33 cellular contexts compared by ENCODE assay signal in the genomic region with DNA sequence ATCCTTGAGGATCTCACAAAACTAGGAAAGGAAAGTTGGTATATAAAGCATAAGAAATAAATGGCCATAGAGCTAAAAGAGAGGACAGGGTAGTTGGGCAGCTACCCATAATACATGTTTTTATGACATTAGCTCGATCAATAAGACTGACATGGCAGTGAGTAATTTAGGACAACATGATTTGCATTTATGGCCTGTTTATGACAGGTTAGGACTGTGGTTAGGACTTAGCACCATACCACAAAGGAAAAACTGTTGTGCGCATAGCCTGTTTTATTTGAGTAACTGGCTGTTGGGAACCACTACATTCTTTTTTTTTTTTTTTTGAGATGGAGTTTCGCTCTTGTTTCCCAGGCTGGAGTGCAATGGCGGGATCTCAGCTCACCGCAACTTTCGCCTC. TPM values are rescaled to one million over a fixed set of nuclear protein-coding genes. Genes with fewer than 3 reads are reported as not detected.
DNase-seq lines count a peak whose midpoint lies in the region; ATAC-seq and TF ChIP-seq lines count a peak whose summit lies in the region.
"Had no signal": no experiment of that assay in that cellular context is flagged by ENCODE, and none has a peak within 500 bp of the region (broad histone marks: within the 10 kb centered on the region; RNA-seq: fewer than 3 reads in every experiment).

No MANE protein-coding gene starts in this region.

- no peak overlapping the region for H3K4me3 Mint-ChIP-seq in activated T-helper 2 cell treated with anti-CD3 and anti-CD28 coated beads, Interferon-gamma antibody, Interleukin-2, Interleukin-4, amounts not matched to agents 10 μg/mL and 5 μg/mL and 100 μg/mL, durations not matched to agents 14 hours and 24 hours and 36 hours (ENCODE audit: low read depth)
- H3K4me3 Mint-ChIP-seq in HFFc6: no peak overlapping the region
- H3K4me3 Mint-ChIP-seq: activated CD4-positive, alpha-beta memory T cell treated with anti-CD3 and anti-CD28 coated beads for 36 hours; activated naive CD8-positive, alpha-beta T cell treated with anti-CD3 and anti-CD28 coated beads, Interleukin-2, amount 10 ng/mL, durations not matched to agents 7 days and 5 days; B cell; CD4-positive, alpha-beta memory T cell; immature natural killer cell; nephron; T-cell had no signal

- H3K9me3 Mint-ChIP-seq in activated T-helper 2 cell treated with anti-CD3 and anti-CD28 coated beads, Interferon-gamma antibody, Interleukin-2, Interleukin-4, amounts not matched to agents 10 μg/mL and 5 μg/mL and 100 μg/mL, durations not matched to agents 14 hours and 24 hours and 36 hours: no peaks in the 10 kb centered on the region
- H3K9me3 Mint-ChIP-seq in HFFc6: no peaks in the 10 kb centered on the region
- H3K9me3 Mint-ChIP-seq: activated CD4-positive, alpha-beta memory T cell treated with anti-CD3 and anti-CD28 coated beads for 36 hours; activated naive CD8-positive, alpha-beta T cell treated with anti-CD3 and anti-CD28 coated beads, Interleukin-2, amount 10 ng/mL, durations not matched to agents 7 days and 5 days; CD4-positive, alpha-beta memory T cell; nephron; T-cell had no signal

- DNase-seq in GM12865 (ENCODE audit: low read depth): peak; percentile 79
- DNase-seq in activated T-helper 2 cell treated with anti-CD3 and anti-CD28 coated beads, Interferon-gamma antibody, Interleukin-2, Interleukin-4, amounts not matched to agents 10 μg/mL and 5 μg/mL and 100 μg/mL, durations not matched to agents 14 hours and 24 hours and 36 hours (ENCODE audit: low spot score): no peak
- DNase-seq in epidermal melanocyte (ENCODE audit: insufficient read length, low spot score): no peak
- DNase-seq in HFFc6: no peak
- DNase-seq: ACHN; activated CD4-positive, alpha-beta memory T cell treated with anti-CD3 and anti-CD28 coated beads for 36 hours; activated effector memory CD4-positive, alpha-beta T cell treated with anti-CD3 and anti-CD28 coated beads, Interleukin-2, amount 50 U/mL, for 16 hours; activated naive CD8-positive, alpha-beta T cell treated with anti-CD3 and anti-CD28 coated beads, Interleukin-2, amount 10 ng/mL, durations not matched to agents 7 days and 5 days; CD4-positive, alpha-beta memory T cell; colonic mucosa; effector CD4-positive, alpha-beta T cell; GM23248; immature natural killer cell; left cardiac atrium; mammary epithelial cell; NCI-H146; NCI-H446; RPMI8226; stimulated activated CD4-positive, alpha-beta T cell treated with anti-CD3 and anti-CD28 coated beads, Interleukin-15, amount 100 ng/mL, for 24 hours; stimulated activated CD4-positive, alpha-beta T cell treated with anti-CD3 and anti-CD28 coated beads, Interleukin-4, amount 100 ng/mL, for 4 hours; T-cell; upper lobe of left lung had no signal

- H3K4me1 Mint-ChIP-seq in activated T-helper 2 cell treated with anti-CD3 and anti-CD28 coated beads, Interferon-gamma antibody, Interleukin-2, Interleukin-4, amounts not matched to agents 10 μg/mL and 5 μg/mL and 100 μg/mL, durations not matched to agents 14 hours and 24 hours and 36 hours (ENCODE audit: low read depth): peaks cover 5% of the 10 kb centered on the region
- no peaks in the 10 kb centered on the region for H3K4me1 Mint-ChIP-seq in HFFc6 (ENCODE audit: low read depth)
- H3K4me1 Mint-ChIP-seq: immature natural killer cell, nephron had no signal

- H3K27me3 ChIP-seq in gastroesophageal sphincter: no peaks in the 10 kb centered on the region
- H3K27me3 ChIP-seq: cardiac muscle cell, colonic mucosa, SJSA1, suprapubic skin, upper lobe of left lung had no signal

- ATAC-seq in GM18861 (IDR thresholded peaks at IDR 0.05; ENCODE audit: unreplicated experiment): peak; percentile 43
- ATAC-seq in HG03439 (IDR thresholded peaks at IDR 0.05; ENCODE audit: unreplicated experiment): peak; percentile 52
- ATAC-seq in HG03469 (IDR thresholded peaks at IDR 0.05; ENCODE audit: unreplicated experiment): no peak
- ATAC-seq in gastroesophageal sphincter: no peak
- ATAC-seq: HepG2, left cardiac atrium, T-cell had no signal

- WGBS in gastroesophageal sphincter (ENCODE audit: low coverage in 1 of 2), 2 donors: 84 to 88% methylated on average over 2 to 3 of the region's 6 CpGs

- no peak for TF ChIP-seq EP300 in gastroesophageal sphincter (IDR thresholded peaks at IDR 0.05)

- no peak overlapping the region for H3K4me3 ChIP-seq in GM12865 (ENCODE audit: low read depth, low read length)
- no peak overlapping the region for H3K4me3 ChIP-seq in gastroesophageal sphincter
- H3K4me3 ChIP-seq: cardiac muscle cell, colonic mucosa, GM23248, SJSA1, suprapubic skin, upper lobe of left lung had no signal

- TF ChIP-seq POLR2A in gastroesophageal sphincter (IDR thresholded peaks at IDR 0.05): no peak

- intact Hi-C loops in activated T-helper 2 cell treated with anti-CD3 and anti-CD28 coated beads, Interferon-gamma antibody, Interleukin-2, Interleukin-4, amounts not matched to agents 10 μg/mL and 5 μg/mL and 100 μg/mL, durations not matched to agents 14 hours and 24 hours and 36 hours (cut with micrococcal nuclease): no loop called here

- TF ChIP-seq CTCF in GM12865 (IDR thresholded peaks at IDR 0.05; ENCODE audit: insufficient read depth, low read depth, low read length, missing control alignments) (no peak), HFFc6 (IDR thresholded peaks at IDR 0.05) (no peak), gastroesophageal sphincter (IDR thresholded peaks at IDR 0.05) (no peak)

- H3K4me1 ChIP-seq in gastroesophageal sphincter: no peaks in the 10 kb centered on the region
- H3K4me1 ChIP-seq: colonic mucosa, SJSA1, suprapubic skin, upper lobe of left lung had no signal

- peaks cover 0 to 42% of the 10 kb centered on the region in 2 donors for H3K36me3 ChIP-seq in gastroesophageal sphincter
- H3K36me3 ChIP-seq: cardiac muscle cell, colonic mucosa had no signal

- H3K27ac Mint-ChIP-seq in activated T-helper 2 cell treated with anti-CD3 and anti-CD28 coated beads, Interferon-gamma antibody, Interleukin-2, Interleukin-4, amounts not matched to agents 10 μg/mL and 5 μg/mL and 100 μg/mL, durations not matched to agents 14 hours and 24 hours and 36 hours: peak overlapping the region; percentile 48
- no peak overlapping the region for H3K27ac Mint-ChIP-seq in HFFc6
- H3K27ac Mint-ChIP-seq: activated CD4-positive, alpha-beta memory T cell treated with anti-CD3 and anti-CD28 coated beads for 36 hours; activated naive CD8-positive, alpha-beta T cell treated with anti-CD3 and anti-CD28 coated beads, Interleukin-2, amount 10 ng/mL, durations not matched to agents 7 days and 5 days; B cell; nephron; T-cell had no signal

- peaks cover 57% of the 10 kb centered on the region for H3K36me3 Mint-ChIP-seq in activated T-helper 2 cell treated with anti-CD3 and anti-CD28 coated beads, Interferon-gamma antibody, Interleukin-2, Interleukin-4, amounts not matched to agents 10 μg/mL and 5 μg/mL and 100 μg/mL, durations not matched to agents 14 hours and 24 hours and 36 hours (ENCODE audit: low read depth)
- H3K36me3 Mint-ChIP-seq in HFFc6 (ENCODE audit: low read depth): peaks cover 11% of the 10 kb centered on the region; the same call in 1 of the 2 replicates

- H3K9me3 ChIP-seq in gastroesophageal sphincter: no peaks in the 10 kb centered on the region
- H3K9me3 ChIP-seq: colonic mucosa, SJSA1, suprapubic skin, upper lobe of left lung had no signal

- H3K27ac ChIP-seq in gastroesophageal sphincter: no peak overlapping the region
- H3K27ac ChIP-seq: cardiac muscle cell, colonic mucosa, epithelial cell of prostate, GM23248, SJSA1, suprapubic skin, upper lobe of left lung had no signal

- no peaks in the 10 kb centered on the region for H3K27me3 Mint-ChIP-seq in activated T-helper 2 cell treated with anti-CD3 and anti-CD28 coated beads, Interferon-gamma antibody, Interleukin-2, Interleukin-4, amounts not matched to agents 10 μg/mL and 5 μg/mL and 100 μg/mL, durations not matched to agents 14 hours and 24 hours and 36 hours (ENCODE audit: low read depth)
- H3K27me3 Mint-ChIP-seq in HFFc6 (ENCODE audit: insufficient read depth): no peaks in the 10 kb centered on the region
- H3K27me3 Mint-ChIP-seq: activated CD4-positive, alpha-beta memory T cell treated with anti-CD3 and anti-CD28 coated beads for 36 hours; activated naive CD8-positive, alpha-beta T cell treated with anti-CD3 and anti-CD28 coated beads, Interleukin-2, amount 10 ng/mL, durations not matched to agents 7 days and 5 days; B cell; CD4-positive, alpha-beta memory T cell; T-cell had no signal

RNA-seq across cellular contexts. Expression of a gene that starts 18.0 kb away (rescaled TPM):
- 28.4 and 31.4 TPM in 2 replicates for total RNA-seq in activated T-helper 2 cell treated with anti-CD3 and anti-CD28 coated beads, Interferon-gamma antibody, Interleukin-2, Interleukin-4, amounts not matched to agents 10 μg/mL and 5 μg/mL and 100 μg/mL, durations not matched to agents 14 hours and 24 hours and 36 hours
- 10 to 100 TPM; 21.5 to 25.0 (median 23.7) TPM for total RNA-seq in HFFc6 (2021; fragmentation: NEBNext Ultra II Directional; extraction: Animal tissue kit (Norgen Biotek cat#: 25700))
- 10 to 100 TPM; 27.6 to 30.7 (median 28.6) TPM for total RNA-seq in gastroesophageal sphincter

RNA-seq across cellular contexts. Expression of a gene that starts 30.3 kb away (rescaled TPM):
- total RNA-seq in activated T-helper 2 cell treated with anti-CD3 and anti-CD28 coated beads, Interferon-gamma antibody, Interleukin-2, Interleukin-4, amounts not matched to agents 10 μg/mL and 5 μg/mL and 100 μg/mL, durations not matched to agents 14 hours and 24 hours and 36 hours: 62.2 and 69.9 TPM in 2 replicates
- 100 to 1,000 TPM in 1 of 6 experiments, 10 to 100 TPM in 5; 65.4 to 102 (median 96.6) TPM for total RNA-seq in HFFc6 (2021; fragmentation: NEBNext Ultra II Directional; extraction: Animal tissue kit (Norgen Biotek cat#: 25700))
- 10 to 100 TPM; 40.8 to 73.0 (median 47.3) TPM for total RNA-seq in gastroesophageal sphincter

RNA-seq across cellular contexts. Expression of a gene that starts 30.9 kb away (rescaled TPM):
- total RNA-seq in activated T-helper 2 cell treated with anti-CD3 and anti-CD28 coated beads, Interferon-gamma antibody, Interleukin-2, Interleukin-4, amounts not matched to agents 10 μg/mL and 5 μg/mL and 100 μg/mL, durations not matched to agents 14 hours and 24 hours and 36 hours: 50.2 and 51.5 TPM in 2 replicates
- 10 to 100 TPM; 30.8 to 78.9 (median 72.7) TPM for total RNA-seq in HFFc6 (2021; fragmentation: NEBNext Ultra II Directional; extraction: Animal tissue kit (Norgen Biotek cat#: 25700))
- total RNA-seq in gastroesophageal sphincter: 1 to 10 TPM in 3 of 4 donors, not detected in 1; 1.5 to 3.3 (median 1.7) TPM

Comparison
In these comparisons a context has a peak if more than half of its experiments do, and no peak if none do; other contexts are left out.
1. ATAC-seq: peak in GM18861 (single experiment) and HG03439 (single experiment); none in HG03469 (single experiment) and gastroesophageal sphincter (single experiment).
2. RNA of a gene that starts 30.9 kb away (total RNA-seq): 30.8 to 78.9 TPM in HFFc6 and 50.2 to 51.5 TPM in activated T-helper 2 cell treated with anti-CD3 and anti-CD28 coated beads, Interferon-gamma antibody, Interleukin-2, Interleukin-4, amounts not matched to agents 10 μg/mL and 5 μg/mL and 100 μg/mL, durations not matched to agents 14 hours and 24 hours and 36 hours; 1.5 to 3.3 TPM in gastroesophageal sphincter; every median in the first group is over 4 times any median in the second.